ENCODE assay signal across 8 cellular contexts in the genomic region with DNA sequence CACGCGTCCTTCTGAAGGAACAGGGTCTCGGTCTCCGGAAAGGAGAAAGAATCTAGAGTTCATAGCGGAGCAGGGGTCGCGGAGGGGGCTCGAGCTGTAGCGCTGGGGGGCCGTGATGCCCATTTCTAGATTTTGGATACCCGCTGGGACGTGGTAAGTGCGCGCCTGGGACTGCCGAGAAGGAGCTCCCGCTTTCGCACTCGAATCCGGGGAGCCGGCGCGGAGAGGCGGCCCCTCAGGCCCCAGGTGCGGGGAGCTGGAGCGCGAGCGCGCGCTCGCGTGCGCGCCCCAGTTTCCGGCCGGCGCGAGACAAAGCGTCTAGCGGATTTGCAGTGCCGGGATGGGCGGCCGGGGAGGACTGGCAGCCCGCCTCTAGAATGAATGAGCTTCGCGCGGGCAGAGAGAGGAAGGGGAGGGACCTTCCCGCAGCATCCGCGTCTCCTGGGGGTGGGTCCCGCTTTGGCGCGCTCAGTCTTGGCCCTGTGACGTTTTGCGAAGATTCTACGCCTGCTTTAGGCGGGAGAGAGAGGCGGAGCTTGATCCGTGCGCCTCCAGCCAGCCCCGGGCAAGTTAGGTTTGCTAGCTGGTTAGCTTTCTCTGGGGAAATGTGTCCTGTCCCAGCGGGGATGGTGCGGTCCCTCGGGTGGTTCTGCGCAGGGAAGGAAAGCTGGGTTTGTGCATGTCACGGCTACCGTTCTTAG. TPM values are rescaled to one million over a fixed set of nuclear protein-coding genes. Genes with fewer than 3 reads are reported as not detected.
DNase-seq lines count a peak whose midpoint lies in the region; ATAC-seq and TF ChIP-seq lines count a peak whose summit lies in the region.

No MANE protein-coding gene starts in this region.

- peak overlapping the region; percentile 94 for H3K4me3 Mint-ChIP-seq in activated T-helper 2 cell treated with anti-CD3 and anti-CD28 coated beads, Interferon-gamma antibody, Interleukin-2, Interleukin-4, amounts not matched to agents 10 μg/mL and 5 μg/mL and 100 μg/mL, durations not matched to agents 14 hours and 24 hours and 36 hours (ENCODE audit: low read depth)
- H3K4me3 Mint-ChIP-seq in nephron: peak overlapping the region; percentile 91 to 97 (median 92)

- peak; percentile 83 for ATAC-seq in stimulated activated naive CD8-positive, alpha-beta T cell treated with anti-CD3 and anti-CD28 coated beads, Interleukin-15, Interleukin-2, amounts not matched to agents 100 U/mL and 50 U/mL, for 24 hours

- peaks cover 20% of the 10 kb centered on the region for H3K4me1 Mint-ChIP-seq in activated T-helper 2 cell treated with anti-CD3 and anti-CD28 coated beads, Interferon-gamma antibody, Interleukin-2, Interleukin-4, amounts not matched to agents 10 μg/mL and 5 μg/mL and 100 μg/mL, durations not matched to agents 14 hours and 24 hours and 36 hours (ENCODE audit: low read depth)
- H3K4me1 Mint-ChIP-seq in nephron: peaks cover 16% of the 10 kb centered on the region

- TF ChIP-seq CTCF in nephron (IDR thresholded peaks at IDR 0.05; ENCODE audit: unreplicated experiment in 3 of 3): no peak

- no peaks in the 10 kb centered on the region for H3K9me3 Mint-ChIP-seq in activated T-helper 2 cell treated with anti-CD3 and anti-CD28 coated beads, Interferon-gamma antibody, Interleukin-2, Interleukin-4, amounts not matched to agents 10 μg/mL and 5 μg/mL and 100 μg/mL, durations not matched to agents 14 hours and 24 hours and 36 hours
- no peaks in the 10 kb centered on the region for H3K9me3 Mint-ChIP-seq in nephron

- H3K36me3 Mint-ChIP-seq in activated T-helper 2 cell treated with anti-CD3 and anti-CD28 coated beads, Interferon-gamma antibody, Interleukin-2, Interleukin-4, amounts not matched to agents 10 μg/mL and 5 μg/mL and 100 μg/mL, durations not matched to agents 14 hours and 24 hours and 36 hours (ENCODE audit: low read depth): peaks cover 39% of the 10 kb centered on the region
- H3K36me3 Mint-ChIP-seq in nephron (ENCODE audit: low read depth): peaks cover 9% of the 10 kb centered on the region

- H3K27ac Mint-ChIP-seq in activated T-helper 2 cell treated with anti-CD3 and anti-CD28 coated beads, Interferon-gamma antibody, Interleukin-2, Interleukin-4, amounts not matched to agents 10 μg/mL and 5 μg/mL and 100 μg/mL, durations not matched to agents 14 hours and 24 hours and 36 hours: peak overlapping the region; percentile 96
- peak overlapping the region; percentile 83 to 99 (median 87) for H3K27ac Mint-ChIP-seq in nephron

- H3K27me3 Mint-ChIP-seq in activated T-helper 2 cell treated with anti-CD3 and anti-CD28 coated beads, Interferon-gamma antibody, Interleukin-2, Interleukin-4, amounts not matched to agents 10 μg/mL and 5 μg/mL and 100 μg/mL, durations not matched to agents 14 hours and 24 hours and 36 hours (ENCODE audit: low read depth): no peaks in the 10 kb centered on the region
- H3K27me3 Mint-ChIP-seq in nephron (ENCODE audit: low read depth): no peaks in the 10 kb centered on the region

- DNase-seq in EH (ENCODE audit: low read depth) (peak; percentile 97), GOT3 (lab: John Stamatoyannopoulos, UW) (peak; percentile 82), LHCN-M2 (ENCODE audit: low read depth) (peak; percentile 96), RPMI8226 (peak; percentile 97), fibroblast of peridontal ligament (ENCODE audit: extremely low read depth) (peak; percentile 90)
- peak; percentile 97 for DNase-seq in activated T-helper 2 cell treated with anti-CD3 and anti-CD28 coated beads, Interferon-gamma antibody, Interleukin-2, Interleukin-4, amounts not matched to agents 10 μg/mL and 5 μg/mL and 100 μg/mL, durations not matched to agents 14 hours and 24 hours and 36 hours (ENCODE audit: low spot score)
- peak; percentile 92 for DNase-seq in stimulated activated naive CD8-positive, alpha-beta T cell treated with anti-CD3 and anti-CD28 coated beads, Interleukin-15, Interleukin-2, amounts not matched to agents 100 U/mL and 50 U/mL, for 24 hours

- intact Hi-C loops in activated T-helper 2 cell treated with anti-CD3 and anti-CD28 coated beads, Interferon-gamma antibody, Interleukin-2, Interleukin-4, amounts not matched to agents 10 μg/mL and 5 μg/mL and 100 μg/mL, durations not matched to agents 14 hours and 24 hours and 36 hours (cut with micrococcal nuclease): loop anchor here (1.0 to 10.0 kb wide), 7 partner anchors 16 to 739 kb away; partner anchors contain the start of gene PRRC1

RNA-seq across cellular contexts. Expression of gene LMNB1, which starts 1.2 kb away (rescaled TPM):
- 121 and 142 TPM in 2 replicates for total RNA-seq in LHCN-M2 (2014; rRNA removed)
- polyA plus RNA-seq in LHCN-M2 (2012): 39.7 TPM
- total RNA-seq in activated T-helper 2 cell treated with anti-CD3 and anti-CD28 coated beads, Interferon-gamma antibody, Interleukin-2, Interleukin-4, amounts not matched to agents 10 μg/mL and 5 μg/mL and 100 μg/mL, durations not matched to agents 14 hours and 24 hours and 36 hours: 232 and 239 TPM in 2 replicates

Comparison
In these comparisons a context has a peak if more than half of its experiments do, and no peak if none do; other contexts are left out.
1. Peak in every context shown above with its lines: DNase-seq and ATAC-seq.